Comparison of ENCODE assay signal across 10 cellular contexts in genomic region chr10:132666733-132667612, GRCh38.
DNase-seq lines count a peak whose midpoint lies in the region; ATAC-seq and TF ChIP-seq lines count a peak whose summit lies in the region.
"Had no signal": no experiment of that assay in that cellular context is flagged by ENCODE, and none has a peak within 500 bp of the region (broad histone marks: within the 10 kb centered on the region; RNA-seq: fewer than 3 reads in every experiment).

No MANE protein-coding gene starts in this region.

- no peak overlapping the region for H3K9ac ChIP-seq in adipocyte (ENCODE audit: low read length)

- peaks cover 25% of the 10 kb centered on the region for H3K4me1 ChIP-seq in A673 (ENCODE audit: insufficient read depth, low read length, poor library complexity, severe bottlenecking)
- peaks cover 20% of the 10 kb centered on the region for H3K4me1 ChIP-seq in adipocyte (ENCODE audit: control insufficient read depth, insufficient read depth, low read length)

- no peaks in the 10 kb centered on the region for H3K9me3 ChIP-seq in A673 (ENCODE audit: low read depth, low read length, poor library complexity, severe bottlenecking)
- H3K9me3 ChIP-seq in adipocyte (ENCODE audit: control insufficient read depth, low read length) = no peaks in the 10 kb centered on the region

- intact Hi-C loops in A673 (cut with micrococcal nuclease; ENCODE audit: unreplicated experiment) = loop anchor here (10.0 kb wide), 1 partner anchor 128 kb away; no protein-coding TSS in a partner anchor

- H3K27ac ChIP-seq in A673 (ENCODE audit: low read depth, low read length, poor library complexity, severe bottlenecking) = no peak overlapping the region

- CTCF ChIA-PET in A673 (lab: Charles Lee) (no interaction called here), HEK293T (lab: Yijun Ruan, JAX) (interaction anchor here (0.6 to 1.0 kb wide), 3 partner anchors 12 to 254 kb away, joined by 3 read pairs; no protein-coding TSS in a partner anchor)

- BruUV-seq in A673 (replicated peaks; lab: Mats Ljungman, UMichigan) = no TSS peak

- POLR2A ChIA-PET in A673 (lab: Charles Lee; ENCODE audit: low non-redundant PET) = interaction anchor here (0.6 kb wide), 1 partner anchor 103 kb away, joined by 4 read pairs; no protein-coding TSS in a partner anchor
- POLR2A ChIA-PET in HEK293T (lab: Yijun Ruan, JAX) = no interaction called here

- ATAC-seq in HG02571 (IDR thresholded peaks at IDR 0.05; ENCODE audit: unreplicated experiment) = no peak

- peak overlapping the region; percentile 1 for H3K4me3 ChIP-seq in A673 (ENCODE audit: low read depth, low read length, poor library complexity, severe bottlenecking)
- H3K4me3 ChIP-seq in adipocyte (ENCODE audit: low read length) = no peak overlapping the region
- peak overlapping the region; percentile 30 for H3K4me3 ChIP-seq in kidney epithelial cell (ENCODE audit: low read depth, low read length)

- DNase-seq in A673 (ENCODE audit: low spot score) (no peak), HEK293T (ENCODE audit: extremely low spot score) (peak; percentile 48), adipocyte (ENCODE audit: low read depth) (peak; percentile 3), kidney epithelial cell (ENCODE audit: low read depth) (no peak), NCI-H2196 treated with DMSO at 0.1 percent for 48 hours (lab: John Stamatoyannopoulos, UW; ENCODE audit: unreplicated experiment) (no peak), AG20443 (ENCODE audit: low spot score) (no peak), C1 segment of cervical spinal cord (lab: John Stamatoyannopoulos, UW) (no peak)
- DNase-seq: NCI-H1105; stimulated activated CD4-positive, alpha-beta T cell treated with anti-CD3 and anti-CD28 coated beads, Interleukin-2, amount 100 ng/mL, for 24 hours had no signal

- H3K36me3 ChIP-seq in A673 (ENCODE audit: insufficient read depth, low read length, poor library complexity, severe bottlenecking) (no peaks in the 10 kb centered on the region), adipocyte (ENCODE audit: control insufficient read depth, insufficient read depth, low read length, severe bottlenecking) (peaks cover 3% of the 10 kb centered on the region), kidney epithelial cell (ENCODE audit: control insufficient read depth, insufficient read depth, low read length) (peaks cover 1% of the 10 kb centered on the region)

- TF ChIP-seq CTCF in A673 (conservative IDR thresholded peaks at IDR 0.05; ENCODE audit: low read depth, low read length) (no peak), kidney epithelial cell (IDR thresholded peaks at IDR 0.05; ENCODE audit: insufficient read depth, low read length, poor library complexity, severe bottlenecking) (no peak)

- H3K27me3 ChIP-seq in A673 (replicated peaks; ENCODE audit: insufficient read depth, low read depth, low read length, poor library complexity) (peaks cover 5% of the 10 kb centered on the region), adipocyte (replicated peaks; ENCODE audit: control insufficient read depth, insufficient read depth, low read length) (no peaks in the 10 kb centered on the region), kidney epithelial cell (ENCODE audit: control insufficient read depth, insufficient read depth, low read length) (no peaks in the 10 kb centered on the region)

TF ChIP-seq in HEK293T, 16 proteins besides CTCF, POLR2A, EP300 and RAD21:
- TF ChIP-seq PKNOX1 (IDR thresholded peaks at IDR 0.05) = peak; percentile 37; the same call in 1 of the 2 replicates
- no peak for TF ChIP-seq BHLHE40 (IDR thresholded peaks at IDR 0.05; ENCODE audit: borderline replicate concordance)
TF ChIP-seq in HEK293T: peak in this region for 1.

Comparison
In these comparisons a context has a peak if more than half of its experiments do, and no peak if none do; other contexts are left out.
1. DNase-seq: peak in HEK293T (single experiment) and adipocyte (single experiment); none in A673 (single experiment), kidney epithelial cell (single experiment), NCI-H2196 treated with DMSO at 0.1 percent for 48 hours (single experiment), AG20443 (single experiment) and C1 segment of cervical spinal cord (0 of 14).